1 cellular context compared by ENCODE assay signal in the genomic region with DNA sequence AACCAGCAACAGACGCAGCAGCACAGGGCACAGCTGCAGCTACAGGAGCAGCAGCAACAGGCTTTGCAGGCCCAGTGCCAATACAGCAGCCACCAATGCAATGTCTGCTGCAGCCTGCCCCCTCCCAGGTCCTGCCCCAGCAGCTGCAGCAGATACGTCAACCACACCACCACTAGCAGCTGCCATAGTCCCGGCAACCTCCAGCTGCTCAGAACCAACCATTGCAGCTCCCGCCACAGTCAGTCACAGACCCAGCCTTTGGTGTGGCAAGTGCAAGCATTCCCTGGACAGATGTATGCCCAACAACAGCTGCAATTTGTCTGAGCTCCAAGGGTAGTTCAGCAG.
TF ChIP-seq lines count a peak whose summit lies in the region.

No MANE protein-coding gene starts in this region.

TF ChIP-seq in K562, 482 proteins besides CTCF, POLR2A, EP300 and RAD21 (continued from another document):
- TF ChIP-seq CREM (IDR thresholded peaks at IDR 0.05; ENCODE audit: low read depth) (no peak), ZNF79 (CRISPR knock-in tag; IDR thresholded peaks at IDR 0.05; ENCODE audit: low read depth) (no peak), RUNX1 (IDR thresholded peaks at IDR 0.05; ENCODE audit: low read depth) (no peak), DACH1 (IDR thresholded peaks at IDR 0.05; ENCODE audit: partially characterized antibody) (no peak), CHCHD3 (CRISPR knock-in tag; IDR thresholded peaks at IDR 0.05) (no peak), MEF2D (tag; conservative IDR thresholded peaks at IDR 0.05; ENCODE audit: low read depth) (no peak), SMARCE1 (IDR thresholded peaks at IDR 0.05) (no peak), KDM4B (IDR thresholded peaks at IDR 0.05; ENCODE audit: borderline replicate concordance in 2 of 2, low read depth in 1 of 2) (no peak), PURB (CRISPR knock-in tag; IDR thresholded peaks at IDR 0.05; ENCODE audit: low read depth) (no peak), MCM3 (IDR thresholded peaks at IDR 0.05) (no peak)
- TF ChIP-seq, protein P1, sequence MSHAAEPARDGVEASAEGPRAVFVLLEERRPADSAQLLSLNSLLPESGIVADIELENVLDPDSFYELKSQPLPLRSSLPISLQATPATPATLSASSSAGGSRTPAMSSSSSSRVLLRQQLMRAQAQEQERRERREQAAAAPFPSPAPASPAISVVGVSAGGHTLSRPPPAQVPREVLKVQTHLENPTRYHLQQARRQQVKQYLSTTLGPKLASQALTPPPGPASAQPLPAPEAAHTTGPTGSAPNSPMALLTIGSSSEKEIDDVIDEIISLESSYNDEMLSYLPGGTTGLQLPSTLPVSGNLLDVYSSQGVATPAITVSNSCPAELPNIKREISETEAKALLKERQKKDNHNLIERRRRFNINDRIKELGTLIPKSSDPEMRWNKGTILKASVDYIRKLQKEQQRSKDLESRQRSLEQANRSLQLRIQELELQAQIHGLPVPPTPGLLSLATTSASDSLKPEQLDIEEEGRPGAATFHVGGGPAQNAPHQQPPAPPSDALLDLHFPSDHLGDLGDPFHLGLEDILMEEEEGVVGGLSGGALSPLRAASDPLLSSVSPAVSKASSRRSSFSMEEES (CRISPR knock-in tag; IDR thresholded peaks at IDR 0.05), result no peak
TF ChIP-seq in K562: peak in this region for 0.
